Comparison of ENCODE assay signal across 25 cellular contexts in the genomic region with DNA sequence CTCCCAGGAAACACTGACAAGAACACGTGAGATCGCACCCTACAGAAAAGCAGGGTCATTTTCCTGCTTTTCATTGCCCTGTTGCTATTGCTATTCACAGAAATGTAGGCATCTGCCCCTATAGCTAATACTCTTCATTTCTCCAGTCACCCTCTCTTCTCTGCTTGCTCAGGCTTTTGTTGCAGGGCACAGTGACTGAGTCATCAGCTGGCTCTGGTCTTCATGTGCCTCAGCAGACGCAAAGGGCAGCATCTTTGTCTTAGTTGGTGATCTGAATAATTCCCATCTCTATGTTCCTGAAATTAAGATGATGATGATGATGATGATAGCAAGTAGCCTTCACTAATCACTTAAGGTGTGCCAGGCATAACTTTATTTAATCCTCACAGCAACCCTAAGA.
DNase-seq lines count a peak whose midpoint lies in the region; ATAC-seq and FAIRE-seq lines count a peak whose summit lies in the region.
"Had no signal": no experiment of that assay in that cellular context is flagged by ENCODE, and none has a peak within 500 bp of the region (broad histone marks: within the 10 kb centered on the region; RNA-seq: fewer than 3 reads in every experiment).

No MANE protein-coding gene starts in this region.

- no peaks in the 10 kb centered on the region for H3K27me3 ChIP-seq in small intestine (ENCODE audit: control insufficient read depth in 2 of 2, insufficient read depth in 2 of 2, low read length in 2 of 2)
- H3K27me3 ChIP-seq: SJSA1, tibial nerve had no signal

- H3K9me3 ChIP-seq in small intestine (ENCODE audit: control insufficient read depth, low read depth): no peaks in the 10 kb centered on the region
- H3K9me3 ChIP-seq: psoas muscle, SJSA1, tibial nerve had no signal

- H3K9me3 Mint-ChIP-seq in stimulated activated naive CD8-positive, alpha-beta T cell treated with anti-CD3 and anti-CD28 coated beads, Interleukin-15, amount 100 ng/mL, for 72 hours: no peaks in the 10 kb centered on the region
- H3K9me3 Mint-ChIP-seq: activated naive CD8-positive, alpha-beta T cell treated with anti-CD3 and anti-CD28 coated beads, Interleukin-2, amount 10 ng/mL, durations not matched to agents 7 days and 5 days; central memory CD8-positive, alpha-beta T cell; IgD-negative memory B cell; natural killer cell treated with Interleukin-12 subunit alpha and Interleukin-12 subunit beta and Interleukin-15 and Interleukin-18, amount 100 ng/mL, for 72 hours; stimulated activated memory B cell treated with anti-CD40 and anti-IgM and Interleukin-4, amounts not matched to agents 10 μg/mL and 1 μg/mL and 100 μg/mL, for 72 hours had no signal

- DNase-seq in AG08396 (ENCODE audit: low spot score): peak; percentile 6
- DNase-seq in M059J (ENCODE audit: low read depth): peak; percentile 37
- DNase-seq in astrocyte of the hippocampus (ENCODE audit: low read depth, low spot score): peak; percentile 61
- DNase-seq in medulla oblongata (ENCODE audit: extremely low spot score): peak; percentile 71
- no peak for DNase-seq in stimulated activated naive CD8-positive, alpha-beta T cell treated with anti-CD3 and anti-CD28 coated beads, Interleukin-15, amount 100 ng/mL, for 72 hours
- no peak for DNase-seq in activated CD8-positive, alpha-beta memory T cell treated with anti-CD3 and anti-CD28 coated beads, Interleukin-2, amount 50 U/mL, for 4 hours
- DNase-seq in small intestine: no peak
- DNase-seq in cerebellar cortex (ENCODE audit: low spot score): no peak
- DNase-seq: activated CD4-positive, CD25-positive, alpha-beta regulatory T cell; activated CD8-positive, alpha-beta T cell treated with anti-CD3 and anti-CD28 coated beads, Interleukin-2, amount 10 ng/mL, durations not matched to agents 7 days and 5 days; activated naive CD8-positive, alpha-beta T cell treated with anti-CD3 and anti-CD28 coated beads, Interleukin-2, amount 10 ng/mL, durations not matched to agents 7 days and 5 days; CD4-positive, alpha-beta memory T cell; effector CD8-positive, alpha-beta T cell; H7; NCI-H2081; psoas muscle; stimulated activated CD4-positive, alpha-beta T cell treated with anti-CD3 and anti-CD28 coated beads, Interleukin-15, amount 100 ng/mL, for 24 hours had no signal

- H3K4me3 Mint-ChIP-seq in stimulated activated naive CD8-positive, alpha-beta T cell treated with anti-CD3 and anti-CD28 coated beads, Interleukin-15, amount 100 ng/mL, for 72 hours: no peak overlapping the region
- H3K4me3 Mint-ChIP-seq: activated CD8-positive, alpha-beta T cell treated with anti-CD3 and anti-CD28 coated beads, Interleukin-2, amount 10 ng/mL, durations not matched to agents 7 days and 5 days; activated naive CD8-positive, alpha-beta T cell treated with anti-CD3 and anti-CD28 coated beads, Interleukin-2, amount 10 ng/mL, durations not matched to agents 7 days and 5 days; CD4-positive, alpha-beta memory T cell; central memory CD8-positive, alpha-beta T cell; IgD-negative memory B cell; natural killer cell treated with Interleukin-12 subunit alpha and Interleukin-12 subunit beta and Interleukin-15 and Interleukin-18, amount 100 ng/mL, for 72 hours; stimulated activated memory B cell treated with anti-CD40 and anti-IgM and Interleukin-4, amounts not matched to agents 10 μg/mL and 1 μg/mL and 100 μg/mL, for 72 hours had no signal

- FAIRE-seq in small intestine (lab: Jason Lieb, UNC): no peak
- FAIRE-seq: keratinocyte had no signal

- no peaks in the 10 kb centered on the region for H3K4me1 Mint-ChIP-seq in stimulated activated naive CD8-positive, alpha-beta T cell treated with anti-CD3 and anti-CD28 coated beads, Interleukin-15, amount 100 ng/mL, for 72 hours
- H3K4me1 Mint-ChIP-seq: activated naive CD8-positive, alpha-beta T cell treated with anti-CD3 and anti-CD28 coated beads, Interleukin-2, amount 10 ng/mL, durations not matched to agents 7 days and 5 days; CD4-positive, alpha-beta memory T cell; central memory CD8-positive, alpha-beta T cell; IgD-negative memory B cell; stimulated activated memory B cell treated with anti-CD40 and anti-IgM and Interleukin-4, amounts not matched to agents 10 μg/mL and 1 μg/mL and 100 μg/mL, for 72 hours had no signal

- no peak overlapping the region for H3K27ac Mint-ChIP-seq in stimulated activated naive CD8-positive, alpha-beta T cell treated with anti-CD3 and anti-CD28 coated beads, Interleukin-15, amount 100 ng/mL, for 72 hours
- H3K27ac Mint-ChIP-seq: activated CD8-positive, alpha-beta T cell treated with anti-CD3 and anti-CD28 coated beads, Interleukin-2, amount 10 ng/mL, durations not matched to agents 7 days and 5 days; activated naive CD8-positive, alpha-beta T cell treated with anti-CD3 and anti-CD28 coated beads, Interleukin-2, amount 10 ng/mL, durations not matched to agents 7 days and 5 days; CD4-positive, alpha-beta memory T cell; IgD-negative memory B cell; natural killer cell treated with Interleukin-12 subunit alpha and Interleukin-12 subunit beta and Interleukin-15 and Interleukin-18, amount 100 ng/mL, for 72 hours; stimulated activated memory B cell treated with anti-CD40 and anti-IgM and Interleukin-4, amounts not matched to agents 10 μg/mL and 1 μg/mL and 100 μg/mL, for 72 hours had no signal

- H3K4me3 ChIP-seq in small intestine (ENCODE audit: low read depth in 1 of 2, low read length in 2 of 2): no peak overlapping the region
- H3K4me3 ChIP-seq: psoas muscle, SJSA1, tibial nerve had no signal

- WGBS in small intestine, 3 donors: 78 to 84% (median 81%) methylated on average over 3 of the region's 3 CpGs

- no peak overlapping the region for H3K27ac ChIP-seq in small intestine (ENCODE audit: low read depth in 1 of 2, low read length in 1 of 2)
- H3K27ac ChIP-seq: HL-60, psoas muscle, SJSA1 had no signal

- H3K27me3 Mint-ChIP-seq in stimulated activated naive CD8-positive, alpha-beta T cell treated with anti-CD3 and anti-CD28 coated beads, Interleukin-15, amount 100 ng/mL, for 72 hours: no peaks in the 10 kb centered on the region
- H3K27me3 Mint-ChIP-seq: activated naive CD8-positive, alpha-beta T cell treated with anti-CD3 and anti-CD28 coated beads, Interleukin-2, amount 10 ng/mL, durations not matched to agents 7 days and 5 days; CD4-positive, alpha-beta memory T cell; IgD-negative memory B cell; stimulated activated memory B cell treated with anti-CD40 and anti-IgM and Interleukin-4, amounts not matched to agents 10 μg/mL and 1 μg/mL and 100 μg/mL, for 72 hours had no signal

- no peaks in the 10 kb centered on the region for H3K4me1 ChIP-seq in small intestine (ENCODE audit: control insufficient read depth in 2 of 2, insufficient read depth in 1 of 2, low read depth in 1 of 2, low read length in 1 of 2)
- H3K4me1 ChIP-seq: psoas muscle had no signal

- ATAC-seq in stimulated activated naive CD8-positive, alpha-beta T cell treated with anti-CD3 and anti-CD28 coated beads, Interleukin-15, amount 100 ng/mL, for 72 hours: no peak
- ATAC-seq: activated CD8-positive, alpha-beta T cell treated with anti-CD3 and anti-CD28 coated beads, Interleukin-2, amount 10 ng/mL, durations not matched to agents 7 days and 5 days; natural killer cell treated with Interleukin-12 subunit alpha and Interleukin-12 subunit beta and Interleukin-15 and Interleukin-18, amount 100 ng/mL, for 72 hours; psoas muscle; stimulated activated memory B cell treated with anti-CD40 and anti-IgM and Interleukin-4, amounts not matched to agents 10 μg/mL and 1 μg/mL and 100 μg/mL, for 72 hours had no signal

- no peaks in the 10 kb centered on the region for H3K36me3 ChIP-seq in small intestine (ENCODE audit: control insufficient read depth in 2 of 2, insufficient read depth in 2 of 2, low read length in 2 of 2)
- H3K36me3 ChIP-seq: SJSA1, tibial nerve had no signal

Comparison
In these comparisons a context has a peak if more than half of its experiments do, and no peak if none do; other contexts are left out.
1. DNase-seq: peak in AG08396 (single experiment), M059J (single experiment), astrocyte of the hippocampus (single experiment) and medulla oblongata (single experiment); none in stimulated activated naive CD8-positive, alpha-beta T cell treated with anti-CD3 and anti-CD28 coated beads, Interleukin-15, amount 100 ng/mL, for 72 hours (0 of 2), activated CD8-positive, alpha-beta memory T cell treated with anti-CD3 and anti-CD28 coated beads, Interleukin-2, amount 50 U/mL, for 4 hours (single experiment), small intestine (single experiment) and cerebellar cortex (single experiment).